In genomic region chr6:26532699-26533523, GRCh38 we compare ENCODE assay signal across 8 cellular contexts. TPM values are rescaled to one million over a fixed set of nuclear protein-coding genes. Genes with fewer than 3 reads are reported as not detected.
DNase-seq lines count a peak whose midpoint lies in the region; TF ChIP-seq lines count a peak whose summit lies in the region.

No MANE protein-coding gene starts in this region.

- POLR2A ChIA-PET in A673 (lab: Charles Lee; ENCODE audit: low non-redundant PET) = interaction anchor here (0.5 to 1.0 kb wide), 3 partner anchors 8 to 203 kb away, joined by 3 to 12 read pairs (median 6); no protein-coding TSS in a partner anchor

- H3K4me1 ChIP-seq in A673 (ENCODE audit: insufficient read depth, low read length, poor library complexity, severe bottlenecking) = peaks cover 28% of the 10 kb centered on the region

- no peaks in the 10 kb centered on the region for H3K36me3 ChIP-seq in A673 (ENCODE audit: insufficient read depth, low read length, poor library complexity, severe bottlenecking)

- peak overlapping the region; percentile 93 for H3K27ac ChIP-seq in A673 (ENCODE audit: low read depth, low read length, poor library complexity, severe bottlenecking)

- no peak for TF ChIP-seq CTCF in A673 (conservative IDR thresholded peaks at IDR 0.05; ENCODE audit: low read depth, low read length)

- no peaks in the 10 kb centered on the region for H3K9me3 ChIP-seq in A673 (ENCODE audit: low read depth, low read length, poor library complexity, severe bottlenecking)

- DNase-seq in A673 (ENCODE audit: low spot score) (peak; percentile 96), GM19238 (ENCODE audit: insufficient read length, low spot score) (peak; percentile 22), NCI-H1048 (lab: John Stamatoyannopoulos, UW) (peak; percentile 72), SK-N-DZ (ENCODE audit: low spot score) (peak; percentile 91), globus pallidus (ENCODE audit: low spot score) (peak; percentile 91), occipital lobe (lab: John Stamatoyannopoulos, UW) (peak; percentile 83), superior temporal gyrus (ENCODE audit: extremely low spot score) (peak; percentile 99)
- peak; percentile 88 for DNase-seq in activated naive CD4-positive, alpha-beta T cell treated with anti-CD3 and anti-CD28 coated beads, Interleukin-2, amount 50 U/mL, for 16 hours

- CTCF ChIA-PET in A673 (lab: Charles Lee) = interaction anchor here (0.5 to 1.4 kb wide), 2 partner anchors 191 to 357 kb away, joined by 4 to 10 read pairs; no protein-coding TSS in a partner anchor

- no TSS peak for BruUV-seq in A673 (replicated peaks; lab: Mats Ljungman, UMichigan)

- intact Hi-C loops in A673 (cut with micrococcal nuclease; ENCODE audit: unreplicated experiment) = no loop called here

- H3K4me3 ChIP-seq in A673 (ENCODE audit: low read depth, low read length, poor library complexity, severe bottlenecking) = peak overlapping the region; percentile 64

- no peaks in the 10 kb centered on the region for H3K27me3 ChIP-seq in A673 (replicated peaks; ENCODE audit: insufficient read depth, low read depth, low read length, poor library complexity)

RNA-seq across cellular contexts. Expression of gene HMGN4, which starts 5.3 kb away (rescaled TPM):
- total RNA-seq in A673 (2021) (55.9 and 58.6 TPM in 2 replicates), occipital lobe (65.8 TPM)
- 128 and 134 TPM in 2 replicates for polyA plus RNA-seq in SK-N-DZ (2014; cell fraction: cytosol; rRNA removed)
- 60.1 and 87.1 TPM in 2 replicates for polyA plus RNA-seq in SK-N-DZ (2014; cell fraction: nucleus; rRNA removed)

RNA-seq across cellular contexts. Expression of gene BTN1A1, which starts 32.8 kb away (rescaled TPM):
- not detected in 2 replicates for total RNA-seq in A673 (2021)
- 0.03 and 0.16 TPM in 2 replicates for polyA plus RNA-seq in SK-N-DZ (2014; cell fraction: cytosol; rRNA removed)
- polyA plus RNA-seq in SK-N-DZ (2014; cell fraction: nucleus; rRNA removed) = 0.17 TPM in 1 of 2 replicates, not detected in the other
- total RNA-seq in occipital lobe = not detected

Comparison
In these comparisons a context has a peak if more than half of its experiments do, and no peak if none do; other contexts are left out.
1. Peak in every context shown above with its lines: DNase-seq, H3K4me3 ChIP-seq and H3K27ac ChIP-seq.
2. DNase-seq: peak in every context shown above with its lines; median percentile 99 in superior temporal gyrus; 96 in A673; 91 in SK-N-DZ; 91 in globus pallidus; 88 in activated naive CD4-positive, alpha-beta T cell treated with anti-CD3 and anti-CD28 coated beads, Interleukin-2, amount 50 U/mL, for 16 hours; 83 in occipital lobe; 72 in NCI-H1048; 22 in GM19238.